11 cellular contexts compared by ENCODE assay signal in the genomic region with DNA sequence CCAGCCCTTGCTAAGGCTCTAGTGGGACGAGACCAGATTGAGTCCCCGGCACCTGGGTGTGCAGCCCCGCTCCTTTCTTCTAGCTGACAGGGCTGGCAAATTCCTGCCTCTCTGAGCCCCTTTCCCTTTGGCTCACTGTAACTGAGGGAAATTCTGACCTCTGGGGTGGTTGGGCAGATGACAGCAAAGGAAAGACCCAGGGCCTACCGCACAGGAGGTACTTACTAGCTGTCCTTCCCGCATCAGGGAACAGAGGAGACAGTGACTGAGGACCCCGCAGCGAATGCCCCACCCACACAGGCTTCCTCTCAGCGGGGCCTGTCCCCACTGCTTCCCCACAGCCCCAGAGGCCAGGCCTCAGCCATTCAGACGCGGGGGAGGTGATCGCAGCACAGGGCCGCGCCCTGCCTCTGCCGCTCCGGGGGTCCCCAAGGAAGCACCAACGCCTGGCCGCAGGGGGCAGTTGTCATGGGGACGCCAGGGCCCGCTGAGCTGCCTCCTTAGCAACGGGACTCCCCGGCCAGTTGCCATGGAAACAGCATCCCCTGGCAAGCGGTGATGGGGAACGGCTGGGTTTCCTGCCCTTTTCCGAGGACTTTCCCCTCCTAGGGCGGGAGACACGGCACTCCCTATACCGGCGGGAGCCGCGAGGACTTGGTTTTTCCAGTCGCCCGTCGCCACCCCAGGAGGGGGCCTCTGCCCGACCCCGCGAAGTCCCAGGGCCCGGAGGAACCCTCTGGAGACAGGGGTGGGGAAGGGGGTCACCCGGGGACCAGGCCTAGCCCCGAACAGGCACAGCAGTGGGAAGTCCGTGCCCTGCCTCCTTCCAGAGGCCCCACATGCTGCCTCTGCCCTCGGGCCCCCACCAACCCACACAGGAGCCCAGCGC. TPM values are rescaled to one million over a fixed set of nuclear protein-coding genes. Genes with fewer than 3 reads are reported as not detected.
DNase-seq lines count a peak whose midpoint lies in the region; ATAC-seq and TF ChIP-seq lines count a peak whose summit lies in the region.
"Had no signal": no experiment of that assay in that cellular context is flagged by ENCODE, and none has a peak within 500 bp of the region (broad histone marks: within the 10 kb centered on the region; RNA-seq: fewer than 3 reads in every experiment).

No MANE protein-coding gene starts in this region.

- H3K36me3 Mint-ChIP-seq in naive B cell = no peaks in the 10 kb centered on the region
- H3K36me3 Mint-ChIP-seq: brain had no signal

- CTCF ChIA-PET in GM10248 (lab: Yijun Ruan, JAX) = interaction anchor here (1.2 to 2.3 kb wide), 4 partner anchors 8 to 53 kb away, joined by 3 to 5 read pairs (median 4); no protein-coding TSS in a partner anchor

- H3K27me3 ChIP-seq in Karpas-422 (ENCODE audit: low read length) = no peaks in the 10 kb centered on the region
- H3K27me3 ChIP-seq: pancreas had no signal

- H3K36me3 ChIP-seq in Karpas-422 (ENCODE audit: insufficient read depth, low read length) = no peaks in the 10 kb centered on the region
- H3K36me3 ChIP-seq: pancreas had no signal

- H3K27ac Mint-ChIP-seq in naive B cell = peak overlapping the region in 4 of 6 donors; percentile 18 to 87 (median 66)

- peak overlapping the region in 4 of 8 donors; percentile 12 to 51 (median 44) for H3K4me3 Mint-ChIP-seq in naive B cell

- H3K9ac ChIP-seq in Karpas-422 (ENCODE audit: low read length) = no peak overlapping the region

- H3K9me2 ChIP-seq in Karpas-422 (replicated peaks; ENCODE audit: insufficient read depth, low read length) = no peaks in the 10 kb centered on the region

- H3K9me3 ChIP-seq in Karpas-422 (ENCODE audit: low read length) = no peaks in the 10 kb centered on the region
- H3K9me3 ChIP-seq: pancreas had no signal

- TF ChIP-seq CTCF in GM10248 (IDR thresholded peaks at IDR 0.05; ENCODE audit: control extremely low read depth, extremely low read depth, low read depth, missing control alignments) = no peak

- no peaks in the 10 kb centered on the region for H3K79me2 ChIP-seq in Karpas-422 (ENCODE audit: low read length)

- peak; percentile 85 to 87 for ATAC-seq in naive B cell (ENCODE audit: low read depth in 2 of 2)
- ATAC-seq in HG02970 (IDR thresholded peaks at IDR 0.05; ENCODE audit: low FRiP score, unreplicated experiment) = no peak

- no peak overlapping the region for H3K27ac ChIP-seq in Karpas-422 (ENCODE audit: low read length)
- H3K27ac ChIP-seq in cingulate gyrus (ENCODE audit: low read depth, low read length) = peak overlapping the region; percentile 23
- H3K27ac ChIP-seq: HL-60, pancreas had no signal

- no peak overlapping the region for H3K4me2 ChIP-seq in Karpas-422 (ENCODE audit: low read depth, low read length, poor library complexity, severe bottlenecking)

- DNase-seq in GM10248 (ENCODE audit: extremely low spot score) (peak; percentile 72), Karpas-422 (peak; percentile 45), naive B cell (peak; percentile 44), UCSD-AML1 (lab: John Stamatoyannopoulos, UW; ENCODE audit: unreplicated experiment) (no peak), RKO (ENCODE audit: low spot score) (no peak)
- DNase-seq in central memory CD4-positive, alpha-beta T cell = no peak

- POLR2A ChIA-PET in GM10248 (lab: Yijun Ruan, JAX) = no interaction called here

- no peaks in the 10 kb centered on the region for H3K4me1 ChIP-seq in Karpas-422 (ENCODE audit: low read length)
- H3K4me1 ChIP-seq: pancreas had no signal

- H3K4me3 ChIP-seq in Karpas-422 (ENCODE audit: low read length) = no peak overlapping the region
- H3K4me3 ChIP-seq: pancreas had no signal

- H2AFZ ChIP-seq in Karpas-422 (ENCODE audit: low read length) = no peak overlapping the region

- peaks cover 0 to 1% (median 0%) of the 10 kb centered on the region in 7 donors for H3K9me3 Mint-ChIP-seq in naive B cell
- H3K9me3 Mint-ChIP-seq: brain had no signal

- peaks cover 18 to 19% (median 19%) of the 10 kb centered on the region in 3 donors for H3K4me1 Mint-ChIP-seq in naive B cell

- H3K27me3 Mint-ChIP-seq in naive B cell = peaks cover 0 to 31% (median 11%) of the 10 kb centered on the region in 3 donors
- H3K27me3 Mint-ChIP-seq: brain had no signal

- no peaks in the 10 kb centered on the region for H4K20me1 ChIP-seq in Karpas-422 (ENCODE audit: insufficient read depth, low read depth, low read length)

RNA-seq across cellular contexts. Expression of a gene that starts 50.1 kb away (rescaled TPM):
- total RNA-seq in Karpas-422 (2014; rRNA removed; shearing (Covaris generic); ENCODE audit: low replicate concordance) = not detected in 2 replicates
- polyA plus RNA-seq in naive B cell (ENCODE audit: low read depth in 6 of 6) = not detected

Comparison
In these comparisons a context has a peak if more than half of its experiments do, and no peak if none do; other contexts are left out.
1. DNase-seq: peak in GM10248 (single experiment), Karpas-422 (single experiment) and naive B cell (single experiment); none in central memory CD4-positive, alpha-beta T cell (single experiment), UCSD-AML1 (single experiment) and RKO (single experiment).